In the genomic region with DNA sequence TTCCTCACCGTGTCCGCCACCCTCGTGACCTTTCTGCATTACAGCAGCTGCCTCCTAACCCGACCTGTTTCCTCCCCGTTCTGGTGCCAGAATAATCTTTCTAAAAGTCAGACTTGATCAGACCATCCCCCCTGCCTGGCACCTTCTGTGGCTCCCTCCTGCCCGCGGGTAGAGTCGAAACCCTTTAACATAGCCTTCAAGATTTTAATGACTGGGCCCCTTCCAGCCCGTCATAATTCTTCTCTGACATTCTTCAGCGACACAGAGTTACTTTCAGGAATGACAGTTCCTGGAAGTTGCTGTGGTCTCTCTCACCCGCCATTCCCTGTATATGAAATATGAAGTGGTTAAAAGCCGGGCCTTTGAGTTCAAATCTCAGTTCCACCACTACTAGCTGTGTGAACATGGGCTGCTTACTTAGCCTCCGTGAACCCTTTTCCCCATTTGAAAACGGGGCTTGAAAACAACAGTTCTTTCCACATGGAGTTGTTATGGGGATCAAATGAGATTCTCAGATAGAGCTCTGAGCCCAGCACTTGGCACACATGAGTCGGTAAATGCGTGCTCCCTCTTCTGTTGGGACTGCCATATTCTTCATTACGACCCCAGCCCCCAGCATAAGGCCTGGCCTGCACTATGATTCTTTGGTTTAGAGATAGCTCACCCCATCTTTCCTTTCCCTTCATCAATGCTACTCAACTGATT, we compare ENCODE assay signal across 8 cellular contexts. TPM values are rescaled to one million over a fixed set of nuclear protein-coding genes. Genes with fewer than 3 reads are reported as not detected.
DNase-seq lines count a peak whose midpoint lies in the region; ATAC-seq and TF ChIP-seq lines count a peak whose summit lies in the region.

No MANE protein-coding gene starts in this region.

- peak overlapping the region; percentile 93 for H3K27ac Mint-ChIP-seq in activated T-cell treated with anti-CD3 and anti-CD28 coated beads, Interleukin-2, amount 50 U/mL, for 72 hours

- peaks cover 32% of the 10 kb centered on the region for H3K4me1 Mint-ChIP-seq in activated T-cell treated with anti-CD3 and anti-CD28 coated beads, Interleukin-2, amount 50 U/mL, for 72 hours (ENCODE audit: low read depth)

- H3K4me3 ChIP-seq in HL-60 (replicated peaks; ENCODE audit: insufficient read depth, low read length): peak overlapping the region; percentile 76
- peak overlapping the region; percentile 69 to 72 for H3K4me3 ChIP-seq in right atrium auricular region
- H3K4me3 ChIP-seq in skeletal muscle cell (ENCODE audit: low read depth, low read length): peak overlapping the region; percentile 84

- no peaks in the 10 kb centered on the region for H3K9me3 ChIP-seq in right atrium auricular region

- ATAC-seq in activated T-cell treated with anti-CD3 and anti-CD28 coated beads, Interleukin-2, amount 50 U/mL, for 72 hours (replicated peaks in 1 of 2): no peak
- ATAC-seq in HG03045 (IDR thresholded peaks at IDR 0.05; ENCODE audit: unreplicated experiment) (no peak), HG02885 (IDR thresholded peaks at IDR 0.05; ENCODE audit: poor library complexity, unreplicated experiment) (no peak)

- H3K27ac ChIP-seq in HL-60 (replicated peaks) (peak overlapping the region; percentile 87), right atrium auricular region (peak overlapping the region; percentile 89 to 96)

- in situ Hi-C loops in Caki2 (cut with HindIII; ENCODE audit: low pct_unique_long_range_greater_than_20kb, low sequenced_read_pairs) (no loop called here), GM13977 (cut with MboI; ENCODE audit: low pct_unique_long_range_greater_than_20kb, low sequenced_read_pairs, unreplicated experiment) (no loop called here)

- H3K36me3 ChIP-seq in right atrium auricular region: peaks cover 18% of the 10 kb centered on the region

- H3K27me3 ChIP-seq in HL-60 (ENCODE audit: insufficient read depth, poor library complexity, severe bottlenecking) (no peaks in the 10 kb centered on the region), right atrium auricular region (no peaks in the 10 kb centered on the region)

- DNase-seq in Caki2 (ENCODE audit: low read depth): peak; percentile 27
- no peak for DNase-seq in HL-60 (ENCODE audit: low read depth in 1 of 2, low spot score in 1 of 2)
- DNase-seq in activated T-cell treated with anti-CD3 and anti-CD28 coated beads, Interleukin-2, amount 50 U/mL, for 72 hours: no peak
- no peak for DNase-seq in right atrium auricular region (ENCODE audit: low spot score)
- no peak for DNase-seq in skeletal muscle cell (ENCODE audit: low read depth)
- DNase-seq in GM13977 (ENCODE audit: low spot score): no peak

- H3K4me3 Mint-ChIP-seq in activated T-cell treated with anti-CD3 and anti-CD28 coated beads, Interleukin-2, amount 50 U/mL, for 72 hours: peak overlapping the region; percentile 93 to 96

- H3K4me1 ChIP-seq in right atrium auricular region: peaks cover 0 to 21% of the 10 kb centered on the region in 2 donors

- TF ChIP-seq CTCF in HL-60 (IDR thresholded peaks at IDR 0.05; ENCODE audit: insufficient read depth, low read length): no peak
- no peak for TF ChIP-seq CTCF in right atrium auricular region (IDR thresholded peaks at IDR 0.05)
- TF ChIP-seq CTCF in GM13977 (IDR thresholded peaks at IDR 0.05; ENCODE audit: extremely low read depth, insufficient read depth, missing control alignments): no peak

- H3K9me3 Mint-ChIP-seq in activated T-cell treated with anti-CD3 and anti-CD28 coated beads, Interleukin-2, amount 50 U/mL, for 72 hours: no peaks in the 10 kb centered on the region

- H3K27me3 Mint-ChIP-seq in activated T-cell treated with anti-CD3 and anti-CD28 coated beads, Interleukin-2, amount 50 U/mL, for 72 hours (ENCODE audit: low read depth): no peaks in the 10 kb centered on the region

- peaks cover 4 to 6% of the 10 kb centered on the region in 2 donors for H3K36me3 Mint-ChIP-seq in activated T-cell treated with anti-CD3 and anti-CD28 coated beads, Interleukin-2, amount 50 U/mL, for 72 hours (ENCODE audit: insufficient read depth in 2 of 2)

RNA-seq across cellular contexts. Expression of a gene that starts 0.7 kb away (rescaled TPM):
- 60.8 and 98.6 TPM in 2 replicates for total RNA-seq in Caki2 (2014; rRNA removed; shearing (Covaris generic); ENCODE audit: low replicate concordance)
- 10 to 100 TPM; 56.1 to 56.6 TPM for total RNA-seq in activated T-cell treated with anti-CD3 and anti-CD28 coated beads, Interleukin-2, amount 50 U/mL, for 72 hours
- total RNA-seq in right atrium auricular region: 10 to 100 TPM; 27.4 to 35.5 TPM
